13 cellular contexts compared by ENCODE assay signal in the genomic region with DNA sequence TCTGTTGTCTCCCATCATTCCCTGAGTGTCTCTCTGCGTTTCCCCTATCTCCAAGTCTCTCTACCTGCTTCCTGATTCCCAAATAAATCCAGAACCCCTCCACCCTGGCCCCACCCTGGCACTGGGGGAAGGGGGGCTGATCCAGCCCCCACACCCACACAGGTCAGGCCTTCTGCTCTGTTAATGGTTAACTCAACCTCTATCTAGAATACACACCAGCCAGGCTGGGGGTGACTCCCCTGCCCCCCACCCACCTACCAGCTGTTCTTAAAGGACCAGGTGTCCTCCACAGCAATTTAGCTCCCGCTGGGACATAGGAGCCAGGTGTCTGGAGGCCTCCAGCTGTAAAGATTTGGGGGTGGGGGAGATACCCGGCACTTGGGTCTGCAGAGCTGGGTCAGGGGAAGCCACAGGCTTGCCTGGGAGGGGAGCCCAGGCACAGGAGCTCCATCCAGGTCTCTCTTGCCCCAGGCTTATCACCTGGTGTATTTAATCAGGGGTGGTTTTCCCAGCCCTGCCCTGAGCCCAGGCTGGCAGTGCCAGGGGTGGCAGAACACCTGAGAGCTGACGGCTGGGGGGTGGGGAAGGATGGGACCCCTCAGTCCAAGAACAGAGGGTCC. TPM values are rescaled to one million over a fixed set of nuclear protein-coding genes. Genes with fewer than 3 reads are reported as not detected.
A peak's percentile ranks its signal among the peaks of the same experiment; 100 is the strongest.
DNase-seq lines count a peak whose midpoint lies in the region; ATAC-seq, FAIRE-seq and TF ChIP-seq lines count a peak whose summit lies in the region.
"Had no signal": no experiment of that assay in that cellular context is flagged by ENCODE, and none has a peak within 500 bp of the region (broad histone marks: within the 10 kb centered on the region; RNA-seq: fewer than 3 reads in every experiment).

No MANE protein-coding gene starts in this region.

- peaks cover 27% of the 10 kb centered on the region for H3K27me3 Mint-ChIP-seq in activated naive CD4-positive, alpha-beta T cell treated with anti-CD3 and anti-CD28 coated beads, Interleukin-2, amount 10 ng/mL, durations not matched to agents 7 days and 5 days

- peak overlapping the region; percentile 66 for H3K9ac ChIP-seq in NT2/D1 (ENCODE audit: insufficient read length, low read depth)
- peak overlapping the region; percentile 23 to 40 (median 33) for H3K9ac ChIP-seq in skeletal muscle tissue (ENCODE audit: low read depth in 1 of 3, low read length in 3 of 3)

- peaks cover 44% of the 10 kb centered on the region for H3K4me1 Mint-ChIP-seq in activated naive CD4-positive, alpha-beta T cell treated with anti-CD3 and anti-CD28 coated beads, Interleukin-2, amount 10 ng/mL, durations not matched to agents 7 days and 5 days

- H3K27ac Mint-ChIP-seq in activated naive CD4-positive, alpha-beta T cell treated with anti-CD3 and anti-CD28 coated beads, Interleukin-2, amount 10 ng/mL, durations not matched to agents 7 days and 5 days: no peak overlapping the region

- H3K27me3 ChIP-seq in NT2/D1 (ENCODE audit: insufficient read depth, insufficient read length) (no peaks in the 10 kb centered on the region), skeletal muscle tissue (ENCODE audit: control insufficient read depth in 3 of 3, insufficient read depth in 3 of 3, low read length in 3 of 3) (peaks cover 0 to 11% (median 6%) of the 10 kb centered on the region in 3 donors), gastroesophageal sphincter (peaks cover 8% of the 10 kb centered on the region)
- H3K27me3 ChIP-seq: right atrium auricular region had no signal

- no peak for TF ChIP-seq CTCF in gastroesophageal sphincter (IDR thresholded peaks at IDR 0.05)

- H3K4me3 Mint-ChIP-seq in activated naive CD4-positive, alpha-beta T cell treated with anti-CD3 and anti-CD28 coated beads, Interleukin-2, amount 10 ng/mL, durations not matched to agents 7 days and 5 days: no peak overlapping the region

- no peaks in the 10 kb centered on the region; the same call in 1 of the 2 replicates for H3K9me3 ChIP-seq in NT2/D1 (ENCODE audit: insufficient read depth, low read length)
- H3K9me3 ChIP-seq in skeletal muscle tissue (ENCODE audit: control insufficient read depth in 3 of 3, low read length in 3 of 3): no peaks in the 10 kb centered on the region
- H3K9me3 ChIP-seq in gastroesophageal sphincter: no peaks in the 10 kb centered on the region
- H3K9me3 ChIP-seq: right atrium auricular region had no signal

- DNase-seq in NCI-H1105 treated with DMSO at 0.1 percent for 48 hours (lab: John Stamatoyannopoulos, UW): peak; percentile 24
- no peak for DNase-seq in NCI-H1105 (lab: John Stamatoyannopoulos, UW)
- DNase-seq in NT2/D1 (ENCODE audit: low read depth, low spot score): no peak
- no peak for DNase-seq in activated naive CD4-positive, alpha-beta T cell treated with anti-CD3 and anti-CD28 coated beads, Interleukin-2, amount 10 ng/mL, durations not matched to agents 7 days and 5 days
- DNase-seq: activated CD4-positive, CD25-positive, alpha-beta regulatory T cell treated with anti-CD3 and anti-CD28 coated beads, Interleukin-2, amount 50 U/mL, for 72 hours; dorsolateral prefrontal cortex had no signal

- TF ChIP-seq POLR2A in gastroesophageal sphincter (IDR thresholded peaks at IDR 0.05): no peak

- no peaks in the 10 kb centered on the region for H3K9me3 Mint-ChIP-seq in activated naive CD4-positive, alpha-beta T cell treated with anti-CD3 and anti-CD28 coated beads, Interleukin-2, amount 10 ng/mL, durations not matched to agents 7 days and 5 days

- H3K27ac ChIP-seq in skeletal muscle tissue (ENCODE audit: low read depth, low read length) (no peak overlapping the region), gastroesophageal sphincter (no peak overlapping the region)
- H3K27ac ChIP-seq: dorsolateral prefrontal cortex, PC-9 had no signal

- TF ChIP-seq EP300 in gastroesophageal sphincter (IDR thresholded peaks at IDR 0.05): no peak

- peak overlapping the region; percentile 29 for H3K4me3 ChIP-seq in NT2/D1 (ENCODE audit: insufficient read length, low read depth)
- H3K4me3 ChIP-seq in skeletal muscle tissue (ENCODE audit: low read length in 3 of 3): no peak overlapping the region
- no peak overlapping the region for H3K4me3 ChIP-seq in gastroesophageal sphincter

- H3K36me3 Mint-ChIP-seq in activated naive CD4-positive, alpha-beta T cell treated with anti-CD3 and anti-CD28 coated beads, Interleukin-2, amount 10 ng/mL, durations not matched to agents 7 days and 5 days: peaks cover 4% of the 10 kb centered on the region

- WGBS in gastroesophageal sphincter (ENCODE audit: low coverage in 1 of 2), 2 donors: 25 to 38% methylated on average over 1 to 2 of the region's 4 CpGs

- CTCF ChIA-PET in activated naive CD4-positive, alpha-beta T cell treated with anti-CD3 and anti-CD28 coated beads, Interleukin-2, amount 10 ng/mL, durations not matched to agents 7 days and 5 days (lab: Charles Lee): interaction anchor here (0.7 to 5.3 kb wide), 10 partner anchors 11 to 136 kb away, joined by 3 to 58 read pairs (median 4); a partner anchor contains a TSS

- ATAC-seq in gastroesophageal sphincter (no peak), GM21529 (IDR thresholded peaks at IDR 0.05; ENCODE audit: unreplicated experiment) (no peak)

- H3K36me3 ChIP-seq in NT2/D1 (ENCODE audit: insufficient read depth, insufficient read length, low read length): peaks cover 15% of the 10 kb centered on the region
- peaks cover 0 to 7% (median 4%) of the 10 kb centered on the region in 3 donors for H3K36me3 ChIP-seq in skeletal muscle tissue (ENCODE audit: control insufficient read depth in 3 of 3, insufficient read depth in 3 of 3, low read length in 3 of 3)
- peaks cover 0 to 21% of the 10 kb centered on the region in 2 donors for H3K36me3 ChIP-seq in gastroesophageal sphincter

- H3K4me1 ChIP-seq in NT2/D1 (ENCODE audit: insufficient read depth, insufficient read length): peaks cover 20% of the 10 kb centered on the region
- H3K4me1 ChIP-seq in skeletal muscle tissue (ENCODE audit: control insufficient read depth in 3 of 3, insufficient read depth in 3 of 3, low read length in 3 of 3): peaks cover 43 to 59% (median 44%) of the 10 kb centered on the region in 3 donors
- peaks cover 0 to 52% (median 33%) of the 10 kb centered on the region in 3 donors for H3K4me1 ChIP-seq in gastroesophageal sphincter

- peak; percentile 61 for FAIRE-seq in islet of Langerhans (lab: Jason Lieb, UNC)

RNA-seq across cellular contexts. Expression of a gene that starts 3.9 kb away (rescaled TPM):
- total RNA-seq in skeletal muscle tissue: 24.5 TPM
- total RNA-seq in gastroesophageal sphincter: 10 to 100 TPM; 25.2 to 53.3 (median 36.2) TPM

RNA-seq across cellular contexts. Expression of a gene that starts 17.9 kb away (rescaled TPM):
- not detected for total RNA-seq in skeletal muscle tissue
- under 1 TPM in 1 of 4 donors, not detected in 3; 0.42 TPM for total RNA-seq in gastroesophageal sphincter
- total RNA-seq: A172, PC-9, right atrium auricular region had no signal

RNA-seq across cellular contexts. Expression of a gene that starts 19.1 kb away (rescaled TPM):
- total RNA-seq in skeletal muscle tissue (23.5 TPM), gastroesophageal sphincter (10 to 100 TPM; 25.5 to 35.6 (median 30.8) TPM)

RNA-seq across cellular contexts. Expression of a gene that starts 20.4 kb away (rescaled TPM):
- total RNA-seq in skeletal muscle tissue (0.52 TPM), gastroesophageal sphincter (1 to 10 TPM; 1.3 to 4.6 (median 2.8) TPM)

RNA-seq across cellular contexts. Expression of a gene that starts 32.6 kb away (rescaled TPM):
- total RNA-seq in skeletal muscle tissue: not detected
- total RNA-seq in gastroesophageal sphincter: not detected
- total RNA-seq: A172, PC-9, right atrium auricular region had no signal
